ENCODE assay signal across 36 cellular contexts in the genomic region with DNA sequence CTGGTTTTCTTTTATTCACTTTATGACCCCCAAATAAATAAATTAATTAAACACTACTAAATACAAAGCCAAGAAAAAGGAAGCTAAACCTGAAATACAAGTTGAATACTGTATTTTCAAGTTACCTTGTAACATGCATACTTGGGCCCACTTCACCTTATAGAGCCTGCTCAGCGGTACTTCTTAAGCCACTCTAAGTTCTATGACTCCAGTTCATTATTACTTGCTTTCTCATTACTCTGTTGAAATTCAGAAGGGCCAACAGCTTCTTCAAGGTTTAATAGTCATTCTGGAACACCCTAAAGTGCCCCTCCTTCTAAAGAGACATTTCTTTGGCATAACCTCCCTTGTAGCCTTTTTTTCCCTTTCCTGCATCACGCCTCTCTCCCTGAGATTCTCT.
"Had no signal": no experiment of that assay in that cellular context is flagged by ENCODE, and none has a peak within 500 bp of the region (broad histone marks: within the 10 kb centered on the region; RNA-seq: fewer than 3 reads in every experiment).

No MANE protein-coding gene starts in this region.

- H3K4me1 Mint-ChIP-seq: activated B cell treated with CpG ODN at 0.5 μM for 24 hours; activated CD4-positive, alpha-beta T cell treated with anti-CD3 and anti-CD28 coated beads for 36 hours; activated naive CD8-positive, alpha-beta T cell treated with anti-CD3 and anti-CD28 coated beads for 36 hours; activated T-helper 17 cell treated with anti-CD3 and anti-CD28 coated beads, Interleukin-2, amount 50 U/mL, for 72 hours; central memory CD8-positive, alpha-beta T cell had no signal

- DNase-seq: activated B cell treated with CpG ODN at 0.5 μM for 24 hours; activated CD4-positive, alpha-beta memory T cell treated with anti-CD3 and anti-CD28 coated beads for 36 hours; activated CD4-positive, alpha-beta T cell treated with anti-CD3 and anti-CD28 coated beads for 36 hours; activated CD4-positive, alpha-beta T cell treated with anti-CD3 and anti-CD28 coated beads for 48 hours; activated CD4-positive, alpha-beta T cell treated with anti-CD3 and anti-CD28 coated beads, Interleukin-2, amount 50 U/mL, for 1 hour; activated CD4-positive, alpha-beta T cell treated with anti-CD3 and anti-CD28 coated beads, Interleukin-2, amount 50 U/mL, for 4 hours; activated CD4-positive, CD25-positive, alpha-beta regulatory T cell treated with anti-CD3 and anti-CD28 coated beads, Interleukin-2, amount 50 U/mL, for 72 hours; activated CD8-positive, alpha-beta memory T cell treated with anti-CD3 and anti-CD28 coated beads, Interleukin-2, amount 50 U/mL, for 4 hours; activated CD8-positive, alpha-beta T cell treated with anti-CD3 and anti-CD28 coated beads for 36 hours; activated effector memory CD4-positive, alpha-beta T cell treated with anti-CD3 and anti-CD28 coated beads, Interleukin-2, amount 50 U/mL, for 16 hours; activated gamma-delta T cell treated with Interleukin-2 at 50 U/mL for 16 hours; activated naive CD4-positive, alpha-beta T cell; activated naive CD4-positive, alpha-beta T cell treated with anti-CD3 and anti-CD28 coated beads for 36 hours; activated naive CD4-positive, alpha-beta T cell treated with anti-CD3 and anti-CD28 coated beads, Interleukin-2, amount 50 U/mL, for 16 hours; activated naive CD8-positive, alpha-beta T cell treated with anti-CD3 and anti-CD28 coated beads for 36 hours; activated T-cell treated with anti-CD3 and anti-CD28 coated beads for 4 hours; activated T-cell treated with anti-CD3 and anti-CD28 coated beads, Interleukin-2, amount 50 U/mL, for 1 hour; activated T-cell treated with anti-CD3 and anti-CD28 coated beads, Interleukin-2, amount 50 U/mL, for 4 hours; activated T-cell treated with anti-CD3 and anti-CD28 coated beads, Interleukin-2, amount 50 U/mL, for 72 hours; adrenal gland; amniotic stem cell; aorta; body of pancreas; brain microvascular endothelial cell; cerebellar nuclear complex; T-helper 1 cell; T-helper 2 cell; T-helper 9 cell had no signal

- H3K4me1 ChIP-seq: adrenal gland, body of pancreas, breast epithelium had no signal

- H3K27me3 ChIP-seq: body of pancreas, brain microvascular endothelial cell had no signal

- H3K27me3 Mint-ChIP-seq: activated B cell treated with CpG ODN at 0.5 μM for 24 hours; activated CD4-positive, alpha-beta memory T cell treated with anti-CD3 and anti-CD28 coated beads for 36 hours; central memory CD8-positive, alpha-beta T cell had no signal

- H3K4me3 ChIP-seq: adrenal gland, body of pancreas, breast epithelium had no signal

- H3K36me3 ChIP-seq: adrenal gland, brain microvascular endothelial cell, breast epithelium had no signal

- H3K4me3 Mint-ChIP-seq: activated B cell treated with CpG ODN at 0.5 μM for 24 hours; activated CD4-positive, alpha-beta memory T cell treated with anti-CD3 and anti-CD28 coated beads for 36 hours; activated CD4-positive, alpha-beta T cell treated with anti-CD3 and anti-CD28 coated beads for 36 hours; activated CD8-positive, alpha-beta T cell treated with anti-CD3 and anti-CD28 coated beads for 36 hours; activated naive CD4-positive, alpha-beta T cell treated with anti-CD3 and anti-CD28 coated beads for 36 hours; activated naive CD8-positive, alpha-beta T cell treated with anti-CD3 and anti-CD28 coated beads for 36 hours; activated T-cell treated with anti-CD3 and anti-CD28 coated beads, Interleukin-2, amount 50 U/mL, for 4 hours; activated T-cell treated with anti-CD3 and anti-CD28 coated beads, Interleukin-2, amount 50 U/mL, for 72 hours; activated T-helper 1 cell treated with anti-CD3 and anti-CD28 coated beads, Interleukin-12 subunit alpha, Interleukin-12 subunit beta, Interleukin-2, Interleukin-4 antibody, amounts not matched to agents 30 ng/mL and 10 ng/mL and 1 ng/mL, durations not matched to agents 14 hours and 24 hours and 36 hours; activated T-helper 17 cell treated with anti-CD3 and anti-CD28 coated beads, Interleukin-2, amount 50 U/mL, for 72 hours; central memory CD8-positive, alpha-beta T cell; T-helper 1 cell treated with Interleukin-12 subunit alpha and Interleukin-12 subunit beta and Interleukin-4 antibody, amounts not matched to agents 30 μg/mL and 1 μg/mL, for 36 hours; T-helper 2 cell treated with Interferon-gamma antibody and Interleukin-4, amounts not matched to agents 5 μg/mL and 100 μg/mL, for 36 hours had no signal

- ATAC-seq: activated CD4-positive, alpha-beta T cell treated with anti-CD3 and anti-CD28 coated beads for 36 hours; activated CD8-positive, alpha-beta T cell treated with anti-CD3 and anti-CD28 coated beads for 36 hours; activated naive CD4-positive, alpha-beta T cell treated with anti-CD3 and anti-CD28 coated beads, Interleukin-2, amount 50 U/mL, for 72 hours; activated T-cell treated with anti-CD3 and anti-CD28 coated beads, Interleukin-2, amount 50 U/mL, for 4 hours; activated T-cell treated with anti-CD3 and anti-CD28 coated beads, Interleukin-2, amount 50 U/mL, for 72 hours; activated T-helper 17 cell treated with anti-CD3 and anti-CD28 coated beads, Interleukin-2, amount 50 U/mL, for 72 hours; body of pancreas had no signal

- H3K27ac Mint-ChIP-seq: activated B cell treated with CpG ODN at 0.5 μM for 24 hours; activated CD4-positive, alpha-beta memory T cell treated with anti-CD3 and anti-CD28 coated beads for 36 hours; activated CD4-positive, alpha-beta T cell treated with anti-CD3 and anti-CD28 coated beads for 36 hours; activated CD8-positive, alpha-beta T cell treated with anti-CD3 and anti-CD28 coated beads for 36 hours; activated naive CD4-positive, alpha-beta T cell treated with anti-CD3 and anti-CD28 coated beads for 36 hours; activated naive CD4-positive, alpha-beta T cell treated with anti-CD3 and anti-CD28 coated beads, Interleukin-2, amount 50 U/mL, for 72 hours; activated naive CD8-positive, alpha-beta T cell treated with anti-CD3 and anti-CD28 coated beads for 36 hours; activated T-cell treated with anti-CD3 and anti-CD28 coated beads, Interleukin-2, amount 50 U/mL, for 72 hours; activated T-helper 1 cell treated with anti-CD3 and anti-CD28 coated beads, Interleukin-12 subunit alpha, Interleukin-12 subunit beta, Interleukin-2, Interleukin-4 antibody, amounts not matched to agents 30 ng/mL and 10 ng/mL and 1 ng/mL, durations not matched to agents 14 hours and 24 hours and 36 hours; activated T-helper 17 cell treated with anti-CD3 and anti-CD28 coated beads, Interleukin-2, amount 50 U/mL, for 72 hours; T-helper 1 cell treated with Interleukin-12 subunit alpha and Interleukin-12 subunit beta and Interleukin-4 antibody, amounts not matched to agents 30 μg/mL and 1 μg/mL, for 36 hours; T-helper 2 cell treated with Interferon-gamma antibody and Interleukin-4, amounts not matched to agents 5 μg/mL and 100 μg/mL, for 36 hours had no signal

- H3K36me3 Mint-ChIP-seq: activated CD4-positive, alpha-beta memory T cell treated with anti-CD3 and anti-CD28 coated beads for 36 hours; activated naive CD4-positive, alpha-beta T cell treated with anti-CD3 and anti-CD28 coated beads, Interleukin-2, amount 50 U/mL, for 72 hours; activated naive CD8-positive, alpha-beta T cell treated with anti-CD3 and anti-CD28 coated beads for 36 hours had no signal

- H3K9me3 Mint-ChIP-seq: activated B cell treated with CpG ODN at 0.5 μM for 24 hours; activated CD4-positive, alpha-beta memory T cell treated with anti-CD3 and anti-CD28 coated beads for 36 hours; activated CD8-positive, alpha-beta T cell treated with anti-CD3 and anti-CD28 coated beads for 36 hours; activated naive CD8-positive, alpha-beta T cell treated with anti-CD3 and anti-CD28 coated beads for 36 hours; activated T-cell treated with anti-CD3 and anti-CD28 coated beads, Interleukin-2, amount 50 U/mL, for 4 hours; activated T-helper 1 cell treated with anti-CD3 and anti-CD28 coated beads, Interleukin-12 subunit alpha, Interleukin-12 subunit beta, Interleukin-2, Interleukin-4 antibody, amounts not matched to agents 30 ng/mL and 10 ng/mL and 1 ng/mL, durations not matched to agents 14 hours and 24 hours and 36 hours; activated T-helper 17 cell treated with anti-CD3 and anti-CD28 coated beads, Interleukin-2, amount 50 U/mL, for 72 hours; T-helper 1 cell treated with Interleukin-12 subunit alpha and Interleukin-12 subunit beta and Interleukin-4 antibody, amounts not matched to agents 30 μg/mL and 1 μg/mL, for 36 hours; T-helper 2 cell treated with Interferon-gamma antibody and Interleukin-4, amounts not matched to agents 5 μg/mL and 100 μg/mL, for 36 hours had no signal

- H3K9me3 ChIP-seq: adrenal gland, body of pancreas, breast epithelium had no signal

- H3K27ac ChIP-seq: adrenal gland, body of pancreas, brain microvascular endothelial cell, breast epithelium, VCaP had no signal
